ENCODE assay signal across 20 cellular contexts in the genomic region with DNA sequence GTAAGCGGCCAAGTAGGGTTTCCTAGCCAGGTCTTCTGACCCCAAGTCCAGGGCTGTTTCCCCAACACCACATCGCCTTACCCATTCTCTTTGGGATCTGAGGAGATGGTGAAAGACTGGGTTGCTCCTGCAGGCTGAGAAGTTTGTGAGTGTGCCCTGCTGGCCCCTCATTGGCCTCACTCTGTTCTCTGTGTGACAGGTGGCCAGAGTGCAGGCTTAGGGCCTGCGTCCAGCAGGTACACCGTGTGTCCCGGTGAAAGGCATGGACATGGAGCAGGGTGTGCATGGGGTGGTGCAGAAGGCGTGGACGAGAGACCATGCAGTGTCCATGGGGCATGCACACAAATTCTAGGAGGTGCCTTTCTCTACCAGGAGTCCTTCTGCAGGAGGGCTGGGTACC.
"Had no signal": no experiment of that assay in that cellular context is flagged by ENCODE, and none has a peak within 500 bp of the region (broad histone marks: within the 10 kb centered on the region; RNA-seq: fewer than 3 reads in every experiment).

No MANE protein-coding gene starts in this region.

- FAIRE-seq: HepG2, RCC 7860 had no signal

- DNase-seq: IMR-90, Karpas-422, KG1, MG63, NCI-H1092, NCI-H1105 treated with DMSO at 0.1 percent for 48 hours, NCI-H1417 treated with DMSO at 0.1 percent for 48 hours, NCI-H146, NCI-H1694 treated with DMSO at 0.1 percent for 48 hours, NCI-H1930, NCI-H2081, NCI-H2107, NCI-H2227 treated with DMSO at 0.1 percent for 48 hours, NCI-H524 treated with DMSO at 0.1 percent for 48 hours, NCI-H69, NCI-H774, RPMI8226, SHP77 had no signal

- H3K36me3 ChIP-seq: MG63 had no signal

- H3K27me3 ChIP-seq: MG63 had no signal

- H3K9me3 ChIP-seq: MG63 had no signal

- H3K4me3 ChIP-seq: MG63 had no signal
